In genomic region chr5:875931-876330, GRCh38 we compare ENCODE assay signal across 21 cellular contexts. TPM values are rescaled to one million over a fixed set of nuclear protein-coding genes. Genes with fewer than 3 reads are reported as not detected.
DNase-seq lines count a peak whose midpoint lies in the region; ATAC-seq and TF ChIP-seq lines count a peak whose summit lies in the region.
"Had no signal": no experiment of that assay in that cellular context is flagged by ENCODE, and none has a peak within 500 bp of the region (broad histone marks: within the 10 kb centered on the region; RNA-seq: fewer than 3 reads in every experiment).

No MANE protein-coding gene starts in this region.

- DNase-seq in activated T-cell treated with anti-CD3 and anti-CD28 coated beads, Interleukin-2, amount 50 U/mL, for 24 hours, result no peak
- DNase-seq in activated T-cell treated with anti-CD3 and anti-CD28 coated beads, Interleukin-2, amount 50 U/mL, for 1 hour, result no peak
- DNase-seq in chondrocyte (ENCODE audit: low spot score) (peak; percentile 80), glutamatergic neuron (no peak), spleen (peak; percentile 59), NCI-H1436 treated with DMSO at 0.1 percent for 48 hours (lab: John Stamatoyannopoulos, UW) (no peak), HUDEP-2 (lab: John Stamatoyannopoulos, UW; ENCODE audit: unreplicated experiment in 76 of 76) (no peak)
- DNase-seq: BE2C; Calu3; CD4-positive, alpha-beta T cell; COR-L47; DMS53; DMS79 treated with DMSO at 0.1 percent for 48 hours; GF-D8; GOT3; H7; HCEC 1CT had no signal

- no peaks in the 10 kb centered on the region for H3K9me3 Mint-ChIP-seq in activated T-cell treated with anti-CD3 and anti-CD28 coated beads, Interleukin-2, amount 50 U/mL, for 24 hours
- no peaks in the 10 kb centered on the region for H3K9me3 Mint-ChIP-seq in chondrocyte (ENCODE audit: low read depth)
- no peaks in the 10 kb centered on the region for H3K9me3 Mint-ChIP-seq in glutamatergic neuron (ENCODE audit: unreplicated experiment)
- H3K9me3 Mint-ChIP-seq: CD14-positive monocyte; CD4-positive, alpha-beta T cell had no signal

- H3K27ac ChIP-seq in spleen, result no peak overlapping the region
- H3K27ac ChIP-seq: 22Rv1; BLaER1 treated with 17β-estradiol and CSF1 and Interleukin-3, amounts not matched to agents 10 nM and 100 nM had no signal

- no peak for ATAC-seq in activated CD4-positive, CD25-positive, alpha-beta regulatory T cell treated with anti-CD3 and anti-CD28 coated beads, Interleukin-2, amount 50 U/mL, for 24 hours

- 96 to 99% (median 97%) methylated on average over 19 to 24 of the region's 24 CpGs for WGBS in spleen, 5 donors

- H3K36me3 ChIP-seq in spleen, result peaks cover 7 to 82% (median 78%) of the 10 kb centered on the region in 6 donors

- TF ChIP-seq CTCF in chondrocyte (IDR thresholded peaks at IDR 0.05), result no peak
- TF ChIP-seq CTCF in glutamatergic neuron (IDR thresholded peaks at IDR 0.05; ENCODE audit: partially characterized antibody, unreplicated experiment), result no peak
- TF ChIP-seq CTCF in spleen (IDR thresholded peaks at IDR 0.05 in 8 of 11, conservative IDR thresholded peaks at IDR 0.05 in 3 of 11), result no peak

- no peaks in the 10 kb centered on the region for H3K4me1 Mint-ChIP-seq in activated T-cell treated with anti-CD3 and anti-CD28 coated beads, Interleukin-2, amount 50 U/mL, for 24 hours (ENCODE audit: low read depth)
- H3K4me1 Mint-ChIP-seq in chondrocyte (ENCODE audit: low read depth), result no peaks in the 10 kb centered on the region
- H3K4me1 Mint-ChIP-seq in glutamatergic neuron (ENCODE audit: low read depth, unreplicated experiment), result no peaks in the 10 kb centered on the region
- H3K4me1 Mint-ChIP-seq: CD14-positive monocyte had no signal

- intact Hi-C loops in spleen (cut with DNase I; ENCODE audit: low total_unique reads), result no loop called here

- no peaks in the 10 kb centered on the region for H3K27me3 Mint-ChIP-seq in activated T-cell treated with anti-CD3 and anti-CD28 coated beads, Interleukin-2, amount 50 U/mL, for 24 hours
- H3K27me3 Mint-ChIP-seq in chondrocyte (ENCODE audit: low read depth) (no peaks in the 10 kb centered on the region), glutamatergic neuron (ENCODE audit: unreplicated experiment) (no peaks in the 10 kb centered on the region)
- H3K27me3 Mint-ChIP-seq: CD4-positive, alpha-beta T cell had no signal

- H3K4me1 ChIP-seq in spleen, result peaks cover 0 to 21% (median 3%) of the 10 kb centered on the region in 6 donors
- H3K4me1 ChIP-seq: BE2C had no signal

- no peak for TF ChIP-seq POLR2A in spleen (IDR thresholded peaks at IDR 0.05)

- H3K4me3 ChIP-seq in spleen, result no peak overlapping the region
- H3K4me3 ChIP-seq: BLaER1 treated with 17β-estradiol and CSF1 and Interleukin-3, amounts not matched to agents 10 nM and 100 nM had no signal

- no peak overlapping the region for H3K4me3 Mint-ChIP-seq in activated T-cell treated with anti-CD3 and anti-CD28 coated beads, Interleukin-2, amount 50 U/mL, for 24 hours
- H3K4me3 Mint-ChIP-seq in chondrocyte (ENCODE audit: unreplicated experiment) (no peak overlapping the region), glutamatergic neuron (ENCODE audit: unreplicated experiment) (no peak overlapping the region)
- H3K4me3 Mint-ChIP-seq: CD14-positive monocyte; CD4-positive, alpha-beta T cell had no signal

- no peaks in the 10 kb centered on the region for H3K27me3 ChIP-seq in spleen (replicated peaks in 1 of 7)
- H3K27me3 ChIP-seq: BE2C; BLaER1 treated with 17β-estradiol and CSF1 and Interleukin-3, amounts not matched to agents 10 nM and 100 nM had no signal

- H3K27ac Mint-ChIP-seq in activated T-cell treated with anti-CD3 and anti-CD28 coated beads, Interleukin-2, amount 50 U/mL, for 24 hours, result peak overlapping the region; percentile 29
- H3K27ac Mint-ChIP-seq in chondrocyte (ENCODE audit: unreplicated experiment), result no peak overlapping the region
- H3K27ac Mint-ChIP-seq in glutamatergic neuron (ENCODE audit: unreplicated experiment), result peak overlapping the region; percentile 0
- H3K27ac Mint-ChIP-seq: CD4-positive, alpha-beta T cell had no signal

- peaks cover 82% of the 10 kb centered on the region for H3K36me3 Mint-ChIP-seq in activated T-cell treated with anti-CD3 and anti-CD28 coated beads, Interleukin-2, amount 50 U/mL, for 24 hours (ENCODE audit: low read depth)
- H3K36me3 Mint-ChIP-seq in chondrocyte (ENCODE audit: low read depth), result peaks cover 26% of the 10 kb centered on the region
- H3K36me3 Mint-ChIP-seq in glutamatergic neuron (ENCODE audit: unreplicated experiment), result peaks cover 5% of the 10 kb centered on the region

- H3K9me3 ChIP-seq in spleen, result no peaks in the 10 kb centered on the region
- H3K9me3 ChIP-seq: BE2C; BLaER1 treated with 17β-estradiol and CSF1 and Interleukin-3, amounts not matched to agents 10 nM and 100 nM had no signal

RNA-seq across cellular contexts. Expression of gene BRD9, which starts 16.7 kb away (rescaled TPM):
- total RNA-seq in chondrocyte (26.5 to 30.4 TPM (median 30.1 TPM) in 3 replicates), glutamatergic neuron (ENCODE audit: unreplicated experiment) (104 TPM), spleen (10 to 100 TPM; 32.2 to 82.9 (median 39.7) TPM)
- 10 to 100 TPM; 26.5 to 54.5 (median 38.6) TPM for polyA plus RNA-seq in spleen

RNA-seq across cellular contexts. Expression of gene TRIP13, which starts 16.8 kb away (rescaled TPM):
- total RNA-seq in chondrocyte (4.9 to 8.1 TPM (median 6.4 TPM) in 3 replicates), glutamatergic neuron (ENCODE audit: unreplicated experiment) (3.9 TPM), spleen (1 to 10 TPM; 1.0 to 5.4 (median 2.1) TPM)
- 1 to 10 TPM; 1.2 to 3.4 (median 2.6) TPM for polyA plus RNA-seq in spleen

RNA-seq across cellular contexts. Expression of gene ZDHHC11, which starts 25.1 kb away (rescaled TPM):
- total RNA-seq in chondrocyte (1.9 to 4.7 TPM (median 2.3 TPM) in 3 replicates), glutamatergic neuron (ENCODE audit: unreplicated experiment) (73.0 TPM), spleen (10 to 100 TPM in 4 of 7 donors, 1 to 10 TPM in 3; 1.3 to 75.0 (median 10.5) TPM)
- polyA plus RNA-seq in spleen, result 1 to 10 TPM; 1.9 to 2.8 (median 2.1) TPM
- polyA plus RNA-seq: CD14-positive monocyte had no signal

Comparison
In these comparisons a context has a peak if more than half of its experiments do, and no peak if none do; other contexts are left out.
1. DNase-seq: peak in chondrocyte (single experiment) and spleen (single experiment); none in activated T-cell treated with anti-CD3 and anti-CD28 coated beads, Interleukin-2, amount 50 U/mL, for 24 hours (single experiment), activated T-cell treated with anti-CD3 and anti-CD28 coated beads, Interleukin-2, amount 50 U/mL, for 1 hour (single experiment), glutamatergic neuron (single experiment), NCI-H1436 treated with DMSO at 0.1 percent for 48 hours (single experiment) and HUDEP-2 (0 of 76).